In the genomic region with DNA sequence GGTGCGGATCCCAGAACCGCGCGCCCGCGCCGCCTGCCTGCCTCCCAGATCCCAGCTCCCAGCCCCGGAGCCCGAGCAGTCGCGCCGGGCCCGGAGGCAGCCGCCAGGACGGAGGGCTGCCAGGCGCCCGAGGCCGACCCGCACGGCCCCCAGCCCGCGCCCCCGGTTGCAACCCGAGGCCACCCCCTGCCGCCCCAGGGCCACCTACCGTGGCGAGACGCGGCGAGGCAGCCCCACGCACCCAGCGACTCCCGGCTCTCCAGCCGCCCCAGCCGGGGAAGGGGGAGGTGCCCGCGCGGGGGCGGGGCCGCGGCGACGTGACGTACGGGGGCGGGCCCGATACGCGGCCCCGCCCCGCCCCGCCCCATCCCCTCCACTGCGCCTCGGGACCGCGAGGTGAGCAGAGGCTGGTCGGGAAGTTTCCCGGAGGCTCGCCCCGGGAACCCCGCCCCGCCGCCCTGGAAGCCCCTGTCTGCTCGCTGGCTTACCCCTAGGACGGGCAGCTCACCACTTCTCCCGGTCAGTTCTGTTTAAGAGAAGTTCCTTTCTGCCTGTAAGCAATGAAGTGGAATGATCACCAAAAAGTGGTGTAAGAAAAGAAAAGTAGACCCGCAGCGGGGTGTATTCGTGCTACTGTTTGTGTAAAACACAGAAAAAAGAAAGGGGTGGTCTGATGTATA, we compare ENCODE assay signal across 8 cellular contexts. TPM values are rescaled to one million over a fixed set of nuclear protein-coding genes. Genes with fewer than 3 reads are reported as not detected.
DNase-seq lines count a peak whose midpoint lies in the region; ATAC-seq and TF ChIP-seq lines count a peak whose summit lies in the region.

A gene (minus strand): TSS at position 288 of the 680 bp plus-strand sequence. CDS start 48,502 bp downstream, outside the sequence.

- H3K4me1 ChIP-seq in OCI-LY3 (ENCODE audit: low read length) (peaks cover 9% of the 10 kb centered on the region), esophagus muscularis mucosa (peaks cover 29 to 33% (median 30%) of the 10 kb centered on the region in 4 donors)

- intact Hi-C loops in esophagus muscularis mucosa (cut with DNase I) = loop anchor here (5.0 kb wide), 1 partner anchor 78 kb away; a partner anchor contains a TSS

- peak within 1 kb of the TSS; percentile 94 for H2AFZ ChIP-seq in OCI-LY3 (ENCODE audit: low read depth, low read length)

- peak within 1 kb of the TSS; percentile 92 for H3K4me3 ChIP-seq in OCI-LY3 (ENCODE audit: low read length)
- H3K4me3 ChIP-seq in esophagus muscularis mucosa = peak within 1 kb of the TSS; percentile 74 to 93 (median 80)

- no peak for TF ChIP-seq CTCF in OCI-LY3 (IDR thresholded peaks at IDR 0.05; ENCODE audit: low read depth, low read length)
- peak in 2 of 3 experiments; percentile 4 to 7 for TF ChIP-seq CTCF in esophagus muscularis mucosa (IDR thresholded peaks at IDR 0.05)

- 0 out of 2 replicates have a peak, but pooled peaks cover 6% of the 10 kb centered on the region for H3K9me3 ChIP-seq in OCI-LY3 (ENCODE audit: insufficient read depth, low read length)
- no peaks in the 10 kb centered on the region for H3K9me3 ChIP-seq in esophagus muscularis mucosa

- peak within 1 kb of the TSS; percentile 97 for H3K4me2 ChIP-seq in OCI-LY3 (ENCODE audit: low read length)

- H3K27me3 ChIP-seq in OCI-LY3 (ENCODE audit: low read depth, low read length) (peaks cover 22% of the 10 kb centered on the region), esophagus muscularis mucosa (peaks cover 0 to 4% (median 0%) of the 10 kb centered on the region in 4 donors)

- H3K27ac ChIP-seq in OCI-LY3 (ENCODE audit: low read length) (no peak within 1 kb of the TSS), esophagus muscularis mucosa (replicated peaks in 1 of 4) (peak within 1 kb of the TSS; percentile 76 to 88 (median 80))

- peak; percentile 48 for ATAC-seq in HG03460 (IDR thresholded peaks at IDR 0.05; ENCODE audit: unreplicated experiment)

- no peaks in the 10 kb centered on the region for H3K79me2 ChIP-seq in OCI-LY3 (ENCODE audit: low read length)

- no peak for TF ChIP-seq EP300 in esophagus muscularis mucosa (IDR thresholded peaks at IDR 0.05)

- 3% methylated on average over 6 of the region's 69 CpGs for WGBS in esophagus muscularis mucosa

- DNase-seq in AML-193 (lab: John Stamatoyannopoulos, UW) (peak; percentile 57 to 59), esophagus muscularis mucosa (ENCODE audit: extremely low spot score) (peak; percentile 94), myocyte (ENCODE audit: low read depth) (peak; percentile 81)
- peak; percentile 85 to 88 for DNase-seq in activated T-cell treated with anti-CD3 and anti-CD28 coated beads, Interleukin-2, amount 50 U/mL, for 48 hours
- peak; percentile 42 to 72 for DNase-seq in stimulated activated CD8-positive, alpha-beta memory T cell treated with anti-CD3 and anti-CD28 coated beads, Interleukin-7, amount 100 ng/mL, for 4 hours (ENCODE audit: low read depth in 2 of 2)

- H3K9ac ChIP-seq in OCI-LY3 (ENCODE audit: low read length) = peak within 1 kb of the TSS; percentile 82

- H3K36me3 ChIP-seq in OCI-LY3 (replicated peaks; ENCODE audit: low read depth, low read length) (peaks cover 6% of the 10 kb centered on the region), esophagus muscularis mucosa (no peaks in the 10 kb centered on the region)

- TF ChIP-seq POLR2A in GM19193 (IDR thresholded peaks at IDR 0.05; ENCODE audit: extremely low read depth, insufficient read depth, insufficient read length) = peak; percentile 87
- TF ChIP-seq POLR2A in esophagus muscularis mucosa (IDR thresholded peaks at IDR 0.05; ENCODE audit: low read depth) = no peak

- no peaks in the 10 kb centered on the region for H4K20me1 ChIP-seq in OCI-LY3 (ENCODE audit: insufficient read depth, low read length)

RNA-seq across cellular contexts. Expression of the gene that starts here (rescaled TPM):
- 10 to 100 TPM; 22.0 to 30.9 (median 28.7) TPM for total RNA-seq in esophagus muscularis mucosa
- total RNA-seq in myocyte = 36.6 and 39.2 TPM in 2 replicates
- polyA plus RNA-seq in myocyte (2012) = 87.4 TPM
